8 cellular contexts compared by ENCODE assay signal in the genomic region with DNA sequence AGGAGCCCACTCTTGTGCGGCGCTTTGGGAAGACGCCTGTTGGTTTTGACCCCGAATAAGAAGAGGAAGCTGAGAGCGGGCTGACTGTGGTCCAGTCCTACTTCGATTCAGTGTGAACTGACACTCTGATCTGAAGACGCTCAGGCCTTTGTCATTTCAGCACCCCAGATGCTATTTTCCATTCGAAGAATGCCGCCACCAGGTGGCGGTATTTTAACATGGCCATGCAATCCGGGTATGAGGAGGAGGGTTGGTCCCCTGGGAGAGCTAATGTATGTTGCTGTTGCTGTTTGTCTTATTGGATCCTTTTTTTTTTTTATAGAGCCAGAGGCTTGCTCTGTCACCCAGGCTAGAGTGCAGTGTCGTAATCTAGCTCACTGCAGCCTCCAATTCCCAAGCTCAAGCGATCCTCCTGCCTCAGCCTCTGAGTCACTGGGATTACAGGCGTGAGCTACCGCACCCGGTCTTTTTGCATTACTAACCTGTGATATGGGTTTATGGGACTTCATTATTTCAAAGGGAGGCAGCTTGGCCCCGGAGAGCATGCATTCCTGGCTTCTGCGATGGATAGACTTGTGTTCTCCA. TPM values are rescaled to one million over a fixed set of nuclear protein-coding genes. Genes with fewer than 3 reads are reported as not detected.
DNase-seq lines count a peak whose midpoint lies in the region; ATAC-seq and TF ChIP-seq lines count a peak whose summit lies in the region.

No MANE protein-coding gene starts in this region.

- WGBS in adrenal gland, 4 donors, result 21 to 31% (median 29%) methylated on average over 16 to 18 of the region's 18 CpGs

- H3K9me3 ChIP-seq in adrenal gland (replicated peaks in 1 of 3), result no peaks in the 10 kb centered on the region

- DNase-seq in G401 (ENCODE audit: low spot score), result peak; percentile 92
- peak; percentile 89 for DNase-seq in NCI-H128 (lab: John Stamatoyannopoulos, UW; ENCODE audit: unreplicated experiment)
- peak; percentile 67 to 70 for DNase-seq in SW 1271 (lab: John Stamatoyannopoulos, UW)
- peak; percentile 84 to 96 (median 91) for DNase-seq in adrenal gland
- DNase-seq in left cardiac atrium, result peak; percentile 91
- DNase-seq in progenitor cell of endocrine pancreas (ENCODE audit: low spot score, unreplicated experiment), result peak; percentile 71
- peak; percentile 88 for DNase-seq in ureter (ENCODE audit: low spot score)

- peaks cover 0 to 17% of the 10 kb centered on the region in 2 donors for H3K36me3 ChIP-seq in adrenal gland (replicated peaks in 1 of 2)

- peak overlapping the region; percentile 100 for H3K27ac Mint-ChIP-seq in progenitor cell of endocrine pancreas

- ATAC-seq in HG02588 (IDR thresholded peaks at IDR 0.05; ENCODE audit: unreplicated experiment) (peak; percentile 17), left cardiac atrium (peak; percentile 53 to 73)

- intact Hi-C loops in adrenal gland (cut with DNase I), result loop anchor here (2.0 to 10.0 kb wide), 2 partner anchors 57 to 311 kb away; no protein-coding TSS in a partner anchor
- intact Hi-C loops in left cardiac atrium (cut with DNase I), result loop anchor here (2.0 to 10.0 kb wide), 4 partner anchors 58 to 311 kb away; partner anchors contain the start of gene ELAVL1 (in 1 of the 2)

- H3K27me3 ChIP-seq in adrenal gland, result no peaks in the 10 kb centered on the region

- no peaks in the 10 kb centered on the region for H3K27me3 Mint-ChIP-seq in progenitor cell of endocrine pancreas

- peak overlapping the region; percentile 32 to 97 (median 96) for H3K27ac ChIP-seq in adrenal gland

- peak overlapping the region; percentile 92 for H3K4me3 Mint-ChIP-seq in progenitor cell of endocrine pancreas (ENCODE audit: low read depth)

- peaks cover 7% of the 10 kb centered on the region for H3K4me1 Mint-ChIP-seq in progenitor cell of endocrine pancreas (ENCODE audit: low read depth)

- in situ Hi-C loops in G401 (cut with HindIII; ENCODE audit: low sequenced_read_pairs), result no loop called here

- H3K4me3 ChIP-seq in adrenal gland, result peak overlapping the region in 2 of 4 donors; percentile 44 to 55

- TF ChIP-seq CTCF in adrenal gland (IDR thresholded peaks at IDR 0.05) (peak; percentile 84 to 97 (median 92)), progenitor cell of endocrine pancreas (IDR thresholded peaks at IDR 0.05; ENCODE audit: unreplicated experiment) (peak; percentile 92)

- H3K36me3 Mint-ChIP-seq in progenitor cell of endocrine pancreas (ENCODE audit: insufficient read depth), result peaks cover 6% of the 10 kb centered on the region

- H3K9me3 Mint-ChIP-seq in progenitor cell of endocrine pancreas (ENCODE audit: low read depth), result no peaks in the 10 kb centered on the region

- no peak for TF ChIP-seq POLR2A in adrenal gland (IDR thresholded peaks at IDR 0.05)

- H3K4me1 ChIP-seq in adrenal gland (replicated peaks in 1 of 2), result peaks cover 7 to 13% of the 10 kb centered on the region in 2 donors

RNA-seq across cellular contexts. Expression of gene TIMM44, which starts 0.8 kb away (rescaled TPM):
- total RNA-seq in G401 (2014; rRNA removed; shearing (Covaris generic)), result 100 and 168 TPM in 2 replicates
- total RNA-seq in adrenal gland (10 to 100 TPM; 50.6 to 88.2 (median 60.8) TPM), left cardiac atrium (10 to 100 TPM; 70.6 to 73.8 TPM), progenitor cell of endocrine pancreas (75.0 and 75.2 TPM in 2 replicates), ureter (78.3 TPM)
- polyA plus RNA-seq in adrenal gland, result 100 to 1,000 TPM in 2 of 3 donors, 10 to 100 TPM in 1; 58.3 to 218 (median 183) TPM

RNA-seq across cellular contexts. Expression of gene CTXN1, which starts 18.3 kb away (rescaled TPM):
- total RNA-seq in G401 (2014; rRNA removed; shearing (Covaris generic)), result 27.0 and 27.3 TPM in 2 replicates
- total RNA-seq in adrenal gland, result 10 to 100 TPM in 5 of 8 donors, 1 to 10 TPM in 3; 2.4 to 17.9 (median 10.7) TPM
- 10 to 100 TPM in 2 of 3 donors, not detected in 1; 10.4 to 12.2 TPM for polyA plus RNA-seq in adrenal gland
- under 1 TPM; 0.91 to 0.97 TPM for total RNA-seq in left cardiac atrium
- 97.9 and 114 TPM in 2 replicates for total RNA-seq in progenitor cell of endocrine pancreas
- 2.2 TPM for total RNA-seq in ureter

RNA-seq across cellular contexts. Expression of gene SNAPC2, which starts 24.1 kb away (rescaled TPM):
- total RNA-seq in G401 (2014; rRNA removed; shearing (Covaris generic)), result 35.1 and 37.8 TPM in 2 replicates
- 10 to 100 TPM; 12.7 to 38.2 (median 23.7) TPM for total RNA-seq in adrenal gland
- polyA plus RNA-seq in adrenal gland, result 10 to 100 TPM in 2 of 3 donors, 1 to 10 TPM in 1; 8.2 to 20.7 (median 16.0) TPM
- total RNA-seq in left cardiac atrium, result 10 to 100 TPM in 1 of 2 donors, 1 to 10 TPM in 1; 9.6 to 13.9 TPM
- 9.9 and 10.8 TPM in 2 replicates for total RNA-seq in progenitor cell of endocrine pancreas
- total RNA-seq in ureter, result 21.0 TPM

RNA-seq across cellular contexts. Expression of gene TGFBR3L, which starts 29.6 kb away (rescaled TPM):
- not detected in 2 replicates for total RNA-seq in G401 (2014; rRNA removed; shearing (Covaris generic))
- total RNA-seq in adrenal gland (1 to 10 TPM in 3 of 8 donors, under 1 TPM in 2, not detected in 3; 0.23 to 7.0 (median 2.1) TPM), left cardiac atrium (10 to 100 TPM in 1 of 2 donors, 1 to 10 TPM in 1; 9.7 to 13.6 TPM), progenitor cell of endocrine pancreas (0.67 and 1.1 TPM in 2 replicates), ureter (2.2 TPM)
- polyA plus RNA-seq in adrenal gland, result 1 to 10 TPM in 2 of 3 donors, under 1 TPM in 1; 0.62 to 3.3 (median 1.2) TPM

RNA-seq across cellular contexts. Expression of gene MAP2K7, which starts 40.6 kb away (rescaled TPM):
- total RNA-seq in G401 (2014; rRNA removed; shearing (Covaris generic)), result 14.2 and 16.2 TPM in 2 replicates
- total RNA-seq in adrenal gland, result 10 to 100 TPM in 6 of 8 donors, 1 to 10 TPM in 2; 9.2 to 41.2 (median 23.2) TPM
- polyA plus RNA-seq in adrenal gland, result 100 to 1,000 TPM in 1 of 3 donors, 10 to 100 TPM in 1, 1 to 10 TPM in 1; 7.5 to 110 (median 21.7) TPM
- 10 to 100 TPM; 24.3 to 25.8 TPM for total RNA-seq in left cardiac atrium
- 50.7 and 53.5 TPM in 2 replicates for total RNA-seq in progenitor cell of endocrine pancreas
- total RNA-seq in ureter, result 35.1 TPM
